In the genomic region with DNA sequence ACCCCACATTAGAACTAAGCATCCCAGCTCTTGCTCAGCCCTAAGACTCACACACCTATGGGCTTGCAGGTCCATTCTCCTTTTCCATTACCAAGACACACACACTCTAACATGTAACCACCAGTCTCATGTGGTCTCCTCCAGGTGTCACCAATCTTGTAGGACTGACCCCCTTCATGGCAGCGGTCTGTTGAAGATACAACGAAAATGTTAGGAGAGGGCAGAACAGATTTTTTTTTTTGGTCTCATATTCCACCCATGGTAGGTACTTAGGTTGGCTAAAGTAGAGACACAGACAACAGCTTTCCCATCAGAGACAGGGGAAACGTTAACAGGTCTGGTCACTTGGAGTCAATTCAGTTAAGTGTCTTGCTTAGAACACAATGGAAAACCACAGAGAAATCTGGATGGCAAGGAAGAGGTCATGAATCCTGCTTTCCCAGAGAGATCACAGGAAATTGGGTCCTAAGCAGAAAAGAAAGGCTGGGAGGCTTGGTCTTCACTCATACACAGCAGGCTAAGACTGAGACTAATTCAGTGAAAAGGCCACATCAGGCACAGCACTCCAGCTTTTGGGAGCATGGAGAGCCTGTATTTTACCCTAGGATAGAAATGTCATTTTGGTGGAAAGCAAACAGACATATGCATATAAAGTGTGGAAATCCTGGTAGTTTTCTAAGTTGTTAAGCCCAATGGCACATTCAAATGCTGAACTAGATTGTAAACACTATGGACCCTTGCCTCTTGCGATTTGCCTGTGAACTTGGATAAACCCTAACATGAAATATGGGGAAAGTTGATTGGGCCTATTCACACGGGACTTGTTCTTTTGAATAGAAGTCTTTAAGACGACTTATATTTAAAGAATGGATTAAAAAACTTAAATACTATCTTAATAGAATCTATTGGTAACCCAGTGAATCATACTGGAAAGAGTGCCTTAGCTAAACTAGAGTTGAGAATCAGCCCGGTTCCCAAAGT, we compare ENCODE assay signal across 1 cellular context.
TF ChIP-seq lines count a peak whose summit lies in the region.

No MANE protein-coding gene starts in this region.

TF ChIP-seq in HepG2, 621 proteins besides CTCF, POLR2A, EP300 and RAD21 (continued from another document and continues in another):
- TF ChIP-seq, protein P1, sequence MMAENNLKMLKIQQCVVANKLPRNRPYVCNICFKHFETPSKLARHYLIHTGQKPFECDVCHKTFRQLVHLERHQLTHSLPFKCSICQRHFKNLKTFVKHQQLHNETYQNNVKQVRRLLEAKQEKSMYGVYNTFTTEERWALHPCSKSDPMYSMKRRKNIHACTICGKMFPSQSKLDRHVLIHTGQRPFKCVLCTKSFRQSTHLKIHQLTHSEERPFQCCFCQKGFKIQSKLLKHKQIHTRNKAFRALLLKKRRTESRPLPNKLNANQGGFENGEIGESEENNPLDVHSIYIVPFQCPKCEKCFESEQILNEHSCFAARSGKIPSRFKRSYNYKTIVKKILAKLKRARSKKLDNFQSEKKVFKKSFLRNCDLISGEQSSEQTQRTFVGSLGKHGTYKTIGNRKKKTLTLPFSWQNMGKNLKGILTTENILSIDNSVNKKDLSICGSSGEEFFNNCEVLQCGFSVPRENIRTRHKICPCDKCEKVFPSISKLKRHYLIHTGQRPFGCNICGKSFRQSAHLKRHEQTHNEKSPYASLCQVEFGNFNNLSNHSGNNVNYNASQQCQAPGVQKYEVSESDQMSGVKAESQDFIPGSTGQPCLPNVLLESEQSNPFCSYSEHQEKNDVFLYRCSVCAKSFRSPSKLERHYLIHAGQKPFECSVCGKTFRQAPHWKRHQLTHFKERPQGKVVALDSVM (CRISPR knock-in tag; IDR thresholded peaks at IDR 0.05), result no peak
- TF ChIP-seq ZNF703 (CRISPR knock-in tag; IDR thresholded peaks at IDR 0.05; ENCODE audit: borderline replicate concordance) (no peak), RORA (CRISPR knock-in tag; IDR thresholded peaks at IDR 0.05) (no peak), GMEB2 (CRISPR knock-in tag; IDR thresholded peaks at IDR 0.05; ENCODE audit: low read depth) (no peak), ZNF121 (CRISPR knock-in tag; IDR thresholded peaks at IDR 0.05) (0 out of 2 replicates have a peak, but pooled peaks have one; percentile 8), ZKSCAN1 (IDR thresholded peaks at IDR 0.05; ENCODE audit: low read length) (no peak), PREB (CRISPR knock-in tag; IDR thresholded peaks at IDR 0.05) (no peak), TRIM24 (CRISPR knock-in tag; IDR thresholded peaks at IDR 0.05) (no peak), GABPA (IDR thresholded peaks at IDR 0.05; ENCODE audit: low read depth, low read length) (no peak), GABPA (CRISPR knock-in tag; IDR thresholded peaks at IDR 0.05; ENCODE audit: low read depth) (0 out of 2 replicates have a peak, but pooled peaks have one; percentile 11), NR2F2 (IDR thresholded peaks at IDR 0.05; ENCODE audit: borderline replicate concordance, low read depth) (0 out of 2 replicates have a peak, but pooled peaks have one; percentile 31), ZNF550 (CRISPR knock-in tag; IDR thresholded peaks at IDR 0.05; ENCODE audit: borderline replicate concordance) (no peak), ZNF570 (CRISPR knock-in tag; IDR thresholded peaks at IDR 0.05; ENCODE audit: borderline replicate concordance) (no peak), MAFG (CRISPR knock-in tag; IDR thresholded peaks at IDR 0.05) (no peak), ZKSCAN8 (CRISPR knock-in tag; IDR thresholded peaks at IDR 0.05; ENCODE audit: borderline replicate concordance) (0 out of 2 replicates have a peak, but pooled peaks have one; percentile 16), ZNF136 (CRISPR knock-in tag; IDR thresholded peaks at IDR 0.05; ENCODE audit: low read depth) (no peak), PAF1 (CRISPR knock-in tag; IDR thresholded peaks at IDR 0.05) (peak; percentile 96), ZNF605 (CRISPR knock-in tag; IDR thresholded peaks at IDR 0.05) (peak; percentile 84), YEATS2 (CRISPR knock-in tag; IDR thresholded peaks at IDR 0.05; ENCODE audit: borderline replicate concordance) (peak; percentile 17; the same call in 1 of the 2 replicates), NR2F6 (IDR thresholded peaks at IDR 0.05) (no peak), NR2F6 (CRISPR knock-in tag; IDR thresholded peaks at IDR 0.05) (no peak)
- TF ChIP-seq, protein P2, sequence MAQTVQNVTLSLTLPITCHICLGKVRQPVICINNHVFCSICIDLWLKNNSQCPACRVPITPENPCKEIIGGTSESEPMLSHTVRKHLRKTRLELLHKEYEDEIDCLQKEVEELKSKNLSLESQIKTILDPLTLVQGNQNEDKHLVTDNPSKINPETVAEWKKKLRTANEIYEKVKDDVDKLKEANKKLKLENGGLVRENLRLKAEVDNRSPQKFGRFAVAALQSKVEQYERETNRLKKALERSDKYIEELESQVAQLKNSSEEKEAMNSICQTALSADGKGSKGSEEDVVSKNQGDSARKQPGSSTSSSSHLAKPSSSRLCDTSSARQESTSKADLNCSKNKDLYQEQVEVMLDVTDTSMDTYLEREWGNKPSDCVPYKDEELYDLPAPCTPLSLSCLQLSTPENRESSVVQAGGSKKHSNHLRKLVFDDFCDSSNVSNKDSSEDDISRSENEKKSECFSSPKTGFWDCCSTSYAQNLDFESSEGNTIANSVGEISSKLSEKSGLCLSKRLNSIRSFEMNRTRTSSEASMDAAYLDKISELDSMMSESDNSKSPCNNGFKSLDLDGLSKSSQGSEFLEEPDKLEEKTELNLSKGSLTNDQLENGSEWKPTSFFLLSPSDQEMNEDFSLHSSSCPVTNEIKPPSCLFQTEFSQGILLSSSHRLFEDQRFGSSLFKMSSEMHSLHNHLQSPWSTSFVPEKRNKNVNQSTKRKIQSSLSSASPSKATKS (CRISPR knock-in tag; IDR thresholded peaks at IDR 0.05), result 0 out of 2 replicates have a peak, but pooled peaks have one; percentile 52
- TF ChIP-seq, protein P3, sequence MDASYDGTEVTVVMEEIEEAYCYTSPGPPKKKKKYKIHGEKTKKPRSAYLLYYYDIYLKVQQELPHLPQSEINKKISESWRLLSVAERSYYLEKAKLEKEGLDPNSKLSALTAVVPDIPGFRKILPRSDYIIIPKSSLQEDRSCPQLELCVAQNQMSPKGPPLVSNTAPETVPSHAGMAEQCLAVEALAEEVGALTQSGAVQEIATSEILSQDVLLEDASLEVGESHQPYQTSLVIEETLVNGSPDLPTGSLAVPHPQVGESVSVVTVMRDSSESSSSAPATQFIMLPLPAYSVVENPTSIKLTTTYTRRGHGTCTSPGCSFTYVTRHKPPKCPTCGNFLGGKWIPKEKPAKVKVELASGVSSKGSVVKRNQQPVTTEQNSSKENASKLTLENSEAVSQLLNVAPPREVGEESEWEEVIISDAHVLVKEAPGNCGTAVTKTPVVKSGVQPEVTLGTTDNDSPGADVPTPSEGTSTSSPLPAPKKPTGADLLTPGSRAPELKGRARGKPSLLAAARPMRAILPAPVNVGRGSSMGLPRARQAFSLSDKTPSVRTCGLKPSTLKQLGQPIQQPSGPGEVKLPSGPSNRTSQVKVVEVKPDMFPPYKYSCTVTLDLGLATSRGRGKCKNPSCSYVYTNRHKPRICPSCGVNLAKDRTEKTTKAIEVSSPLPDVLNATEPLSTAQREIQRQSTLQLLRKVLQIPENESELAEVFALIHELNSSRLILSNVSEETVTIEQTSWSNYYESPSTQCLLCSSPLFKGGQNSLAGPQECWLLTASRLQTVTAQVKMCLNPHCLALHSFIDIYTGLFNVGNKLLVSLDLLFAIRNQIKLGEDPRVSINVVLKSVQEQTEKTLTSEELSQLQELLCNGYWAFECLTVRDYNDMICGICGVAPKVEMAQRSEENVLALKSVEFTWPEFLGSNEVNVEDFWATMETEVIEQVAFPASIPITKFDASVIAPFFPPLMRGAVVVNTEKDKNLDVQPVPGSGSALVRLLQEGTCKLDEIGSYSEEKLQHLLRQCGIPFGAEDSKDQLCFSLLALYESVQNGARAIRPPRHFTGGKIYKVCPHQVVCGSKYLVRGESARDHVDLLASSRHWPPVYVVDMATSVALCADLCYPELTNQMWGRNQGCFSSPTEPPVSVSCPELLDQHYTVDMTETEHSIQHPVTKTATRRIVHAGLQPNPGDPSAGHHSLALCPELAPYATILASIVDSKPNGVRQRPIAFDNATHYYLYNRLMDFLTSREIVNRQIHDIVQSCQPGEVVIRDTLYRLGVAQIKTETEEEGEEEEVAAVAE (CRISPR knock-in tag; IDR thresholded peaks at IDR 0.05; ENCODE audit: borderline replicate concordance), result no peak
- TF ChIP-seq, protein P4, sequence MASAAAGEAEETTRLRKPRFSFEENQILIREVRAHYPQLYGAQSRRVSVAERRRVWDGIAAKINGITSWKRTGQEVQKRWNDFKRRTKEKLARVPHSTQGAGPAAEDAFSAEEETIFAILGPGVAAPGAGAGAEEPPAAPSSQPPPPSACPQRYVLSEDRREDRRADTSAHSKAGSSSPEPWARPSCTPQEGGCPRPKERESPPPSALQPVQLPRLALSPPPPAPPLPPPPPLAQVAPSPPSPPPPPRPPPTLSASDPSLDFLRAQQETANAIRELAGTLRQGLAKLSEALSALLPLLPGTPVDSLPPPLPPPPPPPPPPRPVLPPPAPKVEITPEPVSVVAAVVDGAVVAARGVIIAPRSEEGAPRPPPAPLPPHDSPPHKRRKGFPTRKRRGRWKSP (CRISPR knock-in tag; IDR thresholded peaks at IDR 0.05), result peak; percentile 50; the same call in 1 of the 2 replicates
- TF ChIP-seq, protein P5, sequence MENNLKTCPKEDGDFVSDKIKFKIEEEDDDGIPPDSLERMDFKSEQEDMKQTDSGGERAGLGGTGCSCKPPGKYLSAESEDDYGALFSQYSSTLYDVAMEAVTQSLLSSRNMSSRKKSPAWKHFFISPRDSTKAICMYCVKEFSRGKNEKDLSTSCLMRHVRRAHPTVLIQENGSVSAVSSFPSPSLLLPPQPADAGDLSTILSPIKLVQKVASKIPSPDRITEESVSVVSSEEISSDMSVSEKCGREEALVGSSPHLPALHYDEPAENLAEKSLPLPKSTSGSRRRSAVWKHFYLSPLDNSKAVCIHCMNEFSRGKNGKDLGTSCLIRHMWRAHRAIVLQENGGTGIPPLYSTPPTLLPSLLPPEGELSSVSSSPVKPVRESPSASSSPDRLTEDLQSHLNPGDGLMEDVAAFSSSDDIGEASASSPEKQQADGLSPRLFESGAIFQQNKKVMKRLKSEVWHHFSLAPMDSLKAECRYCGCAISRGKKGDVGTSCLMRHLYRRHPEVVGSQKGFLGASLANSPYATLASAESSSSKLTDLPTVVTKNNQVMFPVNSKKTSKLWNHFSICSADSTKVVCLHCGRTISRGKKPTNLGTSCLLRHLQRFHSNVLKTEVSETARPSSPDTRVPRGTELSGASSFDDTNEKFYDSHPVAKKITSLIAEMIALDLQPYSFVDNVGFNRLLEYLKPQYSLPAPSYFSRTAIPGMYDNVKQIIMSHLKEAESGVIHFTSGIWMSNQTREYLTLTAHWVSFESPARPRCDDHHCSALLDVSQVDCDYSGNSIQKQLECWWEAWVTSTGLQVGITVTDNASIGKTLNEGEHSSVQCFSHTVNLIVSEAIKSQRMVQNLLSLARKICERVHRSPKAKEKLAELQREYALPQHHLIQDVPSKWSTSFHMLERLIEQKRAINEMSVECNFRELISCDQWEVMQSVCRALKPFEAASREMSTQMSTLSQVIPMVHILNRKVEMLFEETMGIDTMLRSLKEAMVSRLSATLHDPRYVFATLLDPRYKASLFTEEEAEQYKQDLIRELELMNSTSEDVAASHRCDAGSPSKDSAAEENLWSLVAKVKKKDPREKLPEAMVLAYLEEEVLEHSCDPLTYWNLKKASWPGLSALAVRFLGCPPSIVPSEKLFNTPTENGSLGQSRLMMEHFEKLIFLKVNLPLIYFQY (CRISPR knock-in tag; IDR thresholded peaks at IDR 0.05; ENCODE audit: borderline replicate concordance), result no peak
- TF ChIP-seq, protein P6, sequence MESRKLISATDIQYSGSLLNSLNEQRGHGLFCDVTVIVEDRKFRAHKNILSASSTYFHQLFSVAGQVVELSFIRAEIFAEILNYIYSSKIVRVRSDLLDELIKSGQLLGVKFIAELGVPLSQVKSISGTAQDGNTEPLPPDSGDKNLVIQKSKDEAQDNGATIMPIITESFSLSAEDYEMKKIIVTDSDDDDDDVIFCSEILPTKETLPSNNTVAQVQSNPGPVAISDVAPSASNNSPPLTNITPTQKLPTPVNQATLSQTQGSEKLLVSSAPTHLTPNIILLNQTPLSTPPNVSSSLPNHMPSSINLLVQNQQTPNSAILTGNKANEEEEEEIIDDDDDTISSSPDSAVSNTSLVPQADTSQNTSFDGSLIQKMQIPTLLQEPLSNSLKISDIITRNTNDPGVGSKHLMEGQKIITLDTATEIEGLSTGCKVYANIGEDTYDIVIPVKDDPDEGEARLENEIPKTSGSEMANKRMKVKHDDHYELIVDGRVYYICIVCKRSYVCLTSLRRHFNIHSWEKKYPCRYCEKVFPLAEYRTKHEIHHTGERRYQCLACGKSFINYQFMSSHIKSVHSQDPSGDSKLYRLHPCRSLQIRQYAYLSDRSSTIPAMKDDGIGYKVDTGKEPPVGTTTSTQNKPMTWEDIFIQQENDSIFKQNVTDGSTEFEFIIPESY (CRISPR knock-in tag; IDR thresholded peaks at IDR 0.05), result no peak
